In the genomic region with DNA sequence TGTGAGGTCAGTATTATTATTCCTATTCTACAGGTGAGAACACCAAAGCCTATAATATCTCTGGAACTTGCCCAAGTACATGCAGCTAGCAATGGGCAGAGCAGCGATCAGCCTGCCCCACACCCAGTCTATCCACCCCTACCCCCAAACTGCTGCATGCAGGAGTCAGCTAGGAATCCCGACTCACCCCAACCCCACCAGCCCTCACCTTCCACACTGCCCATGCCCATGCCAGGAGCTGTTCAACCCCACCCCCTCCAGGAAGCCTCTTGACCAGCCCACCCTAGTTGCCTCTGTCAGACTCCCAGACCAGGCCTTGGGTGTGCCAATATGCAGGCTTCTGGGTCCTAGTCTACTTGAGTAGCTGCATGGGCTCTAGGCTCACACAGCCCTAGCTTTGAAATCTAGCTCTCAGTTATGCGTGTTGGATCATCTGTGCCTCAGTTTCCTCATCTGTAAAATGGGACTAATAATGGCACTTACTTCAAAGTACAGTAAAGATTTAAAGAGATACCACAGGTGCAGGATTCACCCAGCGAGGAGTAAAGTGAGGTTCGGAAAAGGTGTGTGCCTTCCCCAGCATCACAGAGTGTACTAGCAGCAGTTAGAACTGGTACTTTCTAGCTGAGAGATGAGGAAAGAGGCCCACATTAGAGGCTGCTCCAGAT, we compare ENCODE assay signal across 2 cellular contexts.
TF ChIP-seq lines count a peak whose summit lies in the region.

No MANE protein-coding gene starts in this region.

TF ChIP-seq in IMR-90, 13 proteins besides CTCF, POLR2A, EP300 and RAD21:
- TF ChIP-seq MXI1 (IDR thresholded peaks at IDR 0.05; ENCODE audit: borderline replicate concordance, low read depth, low read length) (no peak), FOS (IDR thresholded peaks at IDR 0.05; ENCODE audit: low read depth, low read length) (no peak), NFE2L2 (IDR thresholded peaks at IDR 0.05; ENCODE audit: low read depth, low read length) (no peak), CEBPB (IDR thresholded peaks at IDR 0.05; ENCODE audit: low read depth, low read length) (no peak), SMC3 (IDR thresholded peaks at IDR 0.05; ENCODE audit: low read depth, low read length) (no peak), BHLHE40 (IDR thresholded peaks at IDR 0.05; ENCODE audit: low read depth, low read length) (no peak), RCOR1 (IDR thresholded peaks at IDR 0.05; ENCODE audit: insufficient replicate concordance, low read length) (no peak), MAFK (IDR thresholded peaks at IDR 0.05; ENCODE audit: low read depth, low read length) (no peak), CHD1 (IDR thresholded peaks at IDR 0.05; ENCODE audit: low read depth, low read length) (no peak), RFX5 (IDR thresholded peaks at IDR 0.05; ENCODE audit: low read depth, low read length) (no peak), MAZ (IDR thresholded peaks at IDR 0.05; ENCODE audit: borderline replicate concordance, low read depth, low read length) (no peak)
- TF ChIP-seq, protein P1, sequence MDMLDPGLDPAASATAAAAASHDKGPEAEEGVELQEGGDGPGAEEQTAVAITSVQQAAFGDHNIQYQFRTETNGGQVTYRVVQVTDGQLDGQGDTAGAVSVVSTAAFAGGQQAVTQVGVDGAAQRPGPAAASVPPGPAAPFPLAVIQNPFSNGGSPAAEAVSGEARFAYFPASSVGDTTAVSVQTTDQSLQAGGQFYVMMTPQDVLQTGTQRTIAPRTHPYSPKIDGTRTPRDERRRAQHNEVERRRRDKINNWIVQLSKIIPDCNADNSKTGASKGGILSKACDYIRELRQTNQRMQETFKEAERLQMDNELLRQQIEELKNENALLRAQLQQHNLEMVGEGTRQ (IDR thresholded peaks at IDR 0.05; ENCODE audit: low read depth, low read length), result no peak
- TF ChIP-seq, protein P2, sequence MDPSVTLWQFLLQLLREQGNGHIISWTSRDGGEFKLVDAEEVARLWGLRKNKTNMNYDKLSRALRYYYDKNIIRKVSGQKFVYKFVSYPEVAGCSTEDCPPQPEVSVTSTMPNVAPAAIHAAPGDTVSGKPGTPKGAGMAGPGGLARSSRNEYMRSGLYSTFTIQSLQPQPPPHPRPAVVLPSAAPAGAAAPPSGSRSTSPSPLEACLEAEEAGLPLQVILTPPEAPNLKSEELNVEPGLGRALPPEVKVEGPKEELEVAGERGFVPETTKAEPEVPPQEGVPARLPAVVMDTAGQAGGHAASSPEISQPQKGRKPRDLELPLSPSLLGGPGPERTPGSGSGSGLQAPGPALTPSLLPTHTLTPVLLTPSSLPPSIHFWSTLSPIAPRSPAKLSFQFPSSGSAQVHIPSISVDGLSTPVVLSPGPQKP (IDR thresholded peaks at IDR 0.05; ENCODE audit: borderline replicate concordance, low read depth, low read length), result no peak

TF ChIP-seq in HepG2, 621 proteins besides CTCF, POLR2A, EP300 and RAD21:
- peak; percentile 14; the same call in 1 of the 2 replicates for TF ChIP-seq GABPA (IDR thresholded peaks at IDR 0.05; ENCODE audit: low read depth, low read length)
- TF ChIP-seq GABPA (CRISPR knock-in tag; IDR thresholded peaks at IDR 0.05; ENCODE audit: low read depth), result no peak
- no peak for TF ChIP-seq MED8 (CRISPR knock-in tag; IDR thresholded peaks at IDR 0.05; ENCODE audit: insufficient replicate concordance)
- TF ChIP-seq ZNF629 (CRISPR knock-in tag; conservative IDR thresholded peaks at IDR 0.05), result peak; percentile 64
TF ChIP-seq in HepG2: peak in this region for 2.
